In genomic region chr4:121764702-121765367, GRCh38 we compare ENCODE assay signal across 8 cellular contexts. TPM values are rescaled to one million over a fixed set of nuclear protein-coding genes. Genes with fewer than 3 reads are reported as not detected.
DNase-seq lines count a peak whose midpoint lies in the region; ATAC-seq, FAIRE-seq and TF ChIP-seq lines count a peak whose summit lies in the region.

SMIM43 (minus strand) TSS chr4:121765164; CDS start chr4:121765105, 59 bp downstream.

- H3K27me3 Mint-ChIP-seq in memory B cell, result peaks cover 27% of the 10 kb centered on the region

- peak within 1 kb of the TSS; percentile 54 for H3K4me3 Mint-ChIP-seq in memory B cell

- TF ChIP-seq CTCF in HEK293 (tag by site-specific recombination; IDR thresholded peaks at IDR 0.05) (no peak), bronchial epithelial cell (IDR thresholded peaks at IDR 0.05; ENCODE audit: insufficient read depth, low read length, severe bottlenecking) (no peak)

- no peaks in the 10 kb centered on the region for H3K27me3 ChIP-seq in bronchial epithelial cell (ENCODE audit: control insufficient read depth, insufficient read depth, low read length)

- no peaks in the 10 kb centered on the region for H3K9me3 Mint-ChIP-seq in memory B cell

- in situ Hi-C loops in ACHN (cut with HindIII; ENCODE audit: low pct_ligation_motif_present, low pct_unique_long_range_greater_than_20kb, low sequenced_read_pairs), result no loop called here

- H3K4me1 ChIP-seq in HEK293 (ENCODE audit: control insufficient read depth, insufficient read depth, low read length), result no peaks in the 10 kb centered on the region

- peak; percentile 8 for DNase-seq in ACHN
- no peak for DNase-seq in bronchial epithelial cell (ENCODE audit: low read depth)
- no peak for DNase-seq in memory B cell (ENCODE audit: low spot score in 2 of 2)
- DNase-seq in NCI-H146 treated with DMSO at 0.1 percent for 48 hours (lab: John Stamatoyannopoulos, UW; ENCODE audit: unreplicated experiment), result no peak
- no peak for DNase-seq in hippocampal formation (lab: John Stamatoyannopoulos, UW)
- DNase-seq in T-helper 9 cell, result no peak

- ATAC-seq in memory B cell (ENCODE audit: low read depth) (no peak), GM18907 (IDR thresholded peaks at IDR 0.05; ENCODE audit: unreplicated experiment) (no peak)

- H3K4me1 Mint-ChIP-seq in memory B cell, result peaks cover 6% of the 10 kb centered on the region

- H3K4me3 ChIP-seq in HEK293 (ENCODE audit: low read depth, low read length) (peak within 1 kb of the TSS; percentile 43), bronchial epithelial cell (ENCODE audit: low read depth, low read length) (peak within 1 kb of the TSS; percentile 36)

- H3K27ac Mint-ChIP-seq in memory B cell, result no peak within 1 kb of the TSS

- POLR2A ChIA-PET in HEK293 (lab: Yijun Ruan, JAX), result no interaction called here

- no peaks in the 10 kb centered on the region for H3K36me3 ChIP-seq in HEK293 (ENCODE audit: control insufficient read depth in 2 of 2, insufficient read depth in 1 of 2, low read length in 2 of 2)
- no peaks in the 10 kb centered on the region for H3K36me3 ChIP-seq in bronchial epithelial cell (ENCODE audit: control insufficient read depth, insufficient read depth, low read length)

- no peak within 1 kb of the TSS; the same call in 1 of the 2 replicates for H3K27ac ChIP-seq in HEK293 (ENCODE audit: extremely low read depth, low read depth, low read length)

- no peaks in the 10 kb centered on the region for H3K36me3 Mint-ChIP-seq in memory B cell

- FAIRE-seq in bronchial epithelial cell (lab: Jason Lieb, UNC), result no peak

- CTCF ChIA-PET in HEK293 (lab: Yijun Ruan, JAX), result interaction anchor here (0.7 kb wide), 1 partner anchor 15 kb away, joined by 3 read pairs; no protein-coding TSS in a partner anchor

- no peaks in the 10 kb centered on the region for H3K9me3 ChIP-seq in HEK293 (ENCODE audit: control insufficient read depth, insufficient read depth, low read depth, low read length)

TF ChIP-seq in HEK293, 187 proteins besides CTCF, POLR2A, EP300 and RAD21 (continues in another document):
- TF ChIP-seq ZSCAN23 (tag by site-specific recombination; IDR thresholded peaks at IDR 0.05) (no peak), ZNF677 (tag by site-specific recombination; IDR thresholded peaks at IDR 0.05) (no peak), EGR2 (tag by site-specific recombination; IDR thresholded peaks at IDR 0.05; ENCODE audit: low read depth) (0 out of 2 replicates have a peak, but pooled peaks have one; percentile 25), ZNF223 (tag by site-specific recombination; IDR thresholded peaks at IDR 0.05) (no peak), ZNF792 (tag by site-specific recombination; IDR thresholded peaks at IDR 0.05) (no peak), RBAK (tag by site-specific recombination; IDR thresholded peaks at IDR 0.05) (no peak), ZNF473 (tag by site-specific recombination; IDR thresholded peaks at IDR 0.05) (no peak), ZNF169 (tag by site-specific recombination; IDR thresholded peaks at IDR 0.05) (no peak), ZNF335 (tag by site-specific recombination; conservative IDR thresholded peaks at IDR 0.05) (peak; percentile 59), SP7 (tag by site-specific recombination; IDR thresholded peaks at IDR 0.05) (no peak), ZNF175 (tag by site-specific recombination; IDR thresholded peaks at IDR 0.05) (no peak), ZBTB49 (tag by site-specific recombination; IDR thresholded peaks at IDR 0.05; ENCODE audit: low read depth) (no peak), ZBTB26 (tag by site-specific recombination; optimal IDR thresholded peaks at IDR 0.05) (peak; percentile 84), ZNF184 (tag by site-specific recombination; IDR thresholded peaks at IDR 0.05) (no peak), ZFP69B (tag by site-specific recombination; IDR thresholded peaks at IDR 0.05) (no peak), ZNF596 (tag by site-specific recombination; IDR thresholded peaks at IDR 0.05) (no peak), ZNF121 (tag by site-specific recombination; IDR thresholded peaks at IDR 0.05) (no peak), ZBTB10 (tag by site-specific recombination; IDR thresholded peaks at IDR 0.05) (no peak), ZNF280D (tag by site-specific recombination; IDR thresholded peaks at IDR 0.05) (no peak), ZNF510 (tag by site-specific recombination; IDR thresholded peaks at IDR 0.05; ENCODE audit: insufficient replicate concordance) (no peak)

RNA-seq across cellular contexts. Expression of gene SMIM43, which starts in this region (rescaled TPM):
- under 0.01 TPM in 1 of 2 replicates, not detected in the other for total RNA-seq in bronchial epithelial cell
